ENCODE assay signal across 9 cellular contexts in the genomic region with DNA sequence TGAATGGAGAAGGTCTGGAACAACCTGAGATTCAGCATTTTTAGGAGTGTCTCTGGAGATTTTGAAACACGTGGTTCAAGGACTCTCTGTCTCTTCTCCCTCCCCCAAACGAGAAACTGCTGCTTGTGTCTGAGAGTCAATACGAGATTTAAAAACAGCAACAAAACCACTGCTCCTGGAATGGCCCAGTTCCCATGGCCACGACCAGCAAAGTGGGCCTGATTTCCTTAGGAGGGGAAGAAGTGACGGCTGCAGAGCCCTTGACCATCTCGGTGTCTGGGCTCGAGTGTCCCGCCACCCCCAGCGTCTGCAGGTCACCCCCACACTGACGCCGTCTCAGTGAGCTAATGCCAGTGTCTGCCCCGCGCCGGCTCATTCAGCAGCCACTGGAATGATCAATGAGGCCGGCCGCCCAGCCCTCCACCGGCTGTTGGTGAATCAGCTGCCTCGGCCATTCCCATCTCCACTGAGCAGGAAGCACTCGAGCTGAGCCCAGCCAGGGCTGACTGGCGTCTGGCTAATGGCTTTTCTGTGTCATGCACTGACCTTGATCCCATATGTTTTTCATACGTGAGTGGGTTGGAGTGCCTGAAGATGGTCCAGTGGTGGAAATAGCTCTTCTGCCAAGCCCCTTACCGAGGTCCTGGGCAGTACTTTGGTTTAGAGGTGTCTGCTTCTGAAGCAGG.
DNase-seq lines count a peak whose midpoint lies in the region; ATAC-seq and TF ChIP-seq lines count a peak whose summit lies in the region.
"Had no signal": no experiment of that assay in that cellular context is flagged by ENCODE, and none has a peak within 500 bp of the region (broad histone marks: within the 10 kb centered on the region; RNA-seq: fewer than 3 reads in every experiment).

No MANE protein-coding gene starts in this region.

- H3K27me3 ChIP-seq in right lobe of liver, result no peaks in the 10 kb centered on the region
- H3K27me3 ChIP-seq in thoracic aorta (replicated peaks; ENCODE audit: insufficient read depth), result no peaks in the 10 kb centered on the region

- H3K4me3 ChIP-seq in right lobe of liver (peak overlapping the region in 2 of 3 donors; percentile 12 to 24), thoracic aorta (peak overlapping the region; percentile 61)
- H3K4me3 ChIP-seq: HAP-1 had no signal

- H3K9me3 ChIP-seq in right lobe of liver (no peaks in the 10 kb centered on the region), thoracic aorta (no peaks in the 10 kb centered on the region)
- H3K9me3 ChIP-seq: HAP-1 had no signal

- H3K4me1 ChIP-seq in right lobe of liver (peaks cover 0 to 6% (median 0%) of the 10 kb centered on the region in 4 donors), thoracic aorta (ENCODE audit: control insufficient read depth in 1 of 2, low read depth in 2 of 2) (peaks cover 0 to 12% of the 10 kb centered on the region in 2 donors)
- H3K4me1 ChIP-seq: HAP-1 had no signal

- no peak for TF ChIP-seq POLR2A in right lobe of liver (IDR thresholded peaks at IDR 0.05)

- H3K27ac ChIP-seq in right lobe of liver (no peak overlapping the region), thoracic aorta (peak overlapping the region in 1 of 2 donors; percentile 8)

- peak; percentile 94 to 97 (median 96) for ATAC-seq in right lobe of liver
- ATAC-seq in thoracic aorta (ENCODE audit: insufficient number of reproducible peaks, low FRiP score, low read depth), result no peak
- ATAC-seq in HG02610 (IDR thresholded peaks at IDR 0.05; ENCODE audit: unreplicated experiment), result no peak

- H3K36me3 ChIP-seq in right lobe of liver (no peaks in the 10 kb centered on the region), thoracic aorta (no peaks in the 10 kb centered on the region)
- H3K36me3 ChIP-seq: HAP-1 had no signal

- intact Hi-C loops in right lobe of liver (cut with DNase I), result no loop called here

- no peak for TF ChIP-seq CTCF in right lobe of liver (IDR thresholded peaks at IDR 0.05)
- TF ChIP-seq CTCF in thoracic aorta (IDR thresholded peaks at IDR 0.05), result no peak

- WGBS in right lobe of liver (ENCODE audit: insufficient coverage, low coverage, low lambda C conversion rate, missing lambda C conversion rate), result 34% methylated on average over 12 of the region's 22 CpGs

- DNase-seq in DMS79 (lab: John Stamatoyannopoulos, UW) (peak; percentile 82), NCI-H460 (ENCODE audit: extremely low read depth, low read depth) (peak; percentile 16), dermis blood vessel endothelial cell (peak; percentile 95), right lobe of liver (peak; percentile 54 to 82 (median 79)), thoracic aorta (ENCODE audit: low spot score) (peak; percentile 47), activated T-cell treated with anti-CD3 and anti-CD28 coated beads for 4 hours (no peak)
- DNase-seq in activated CD4-positive, alpha-beta T cell treated with anti-CD3 and anti-CD28 coated beads for 48 hours, result no peak

Comparison
In these comparisons a context has a peak if more than half of its experiments do, and no peak if none do; other contexts are left out.
1. DNase-seq: peak in DMS79 (single experiment), NCI-H460 (single experiment), dermis blood vessel endothelial cell (single experiment), right lobe of liver (3 of 3) and thoracic aorta (single experiment); none in activated T-cell treated with anti-CD3 and anti-CD28 coated beads for 4 hours (single experiment) and activated CD4-positive, alpha-beta T cell treated with anti-CD3 and anti-CD28 coated beads for 48 hours (single experiment).
2. ATAC-seq: peak in right lobe of liver (4 of 4); none in thoracic aorta (single experiment) and HG02610 (single experiment).